In genomic region chr11:64284962-64285884, GRCh38 we compare ENCODE assay signal across 8 cellular contexts. TPM values are rescaled to one million over a fixed set of nuclear protein-coding genes. Genes with fewer than 3 reads are reported as not detected.
A peak's percentile ranks its signal among the peaks of the same experiment; 100 is the strongest.
DNase-seq lines count a peak whose midpoint lies in the region; ATAC-seq lines count a peak whose summit lies in the region.

GPR137 (plus strand) TSS chr11:64285848; CDS start chr11:64286525, 677 bp downstream.

- peaks cover 3 to 10% (median 7%) of the 10 kb centered on the region in 3 donors for H3K4me1 Mint-ChIP-seq in IgD-negative memory B cell
- peaks cover 14 to 22% of the 10 kb centered on the region in 2 donors for H3K4me1 Mint-ChIP-seq in natural killer cell treated with Interleukin-12 subunit alpha and Interleukin-12 subunit beta and Interleukin-15 and Interleukin-18, amount 100 ng/mL, for 72 hours (ENCODE audit: low read depth in 2 of 2)
- H3K4me1 Mint-ChIP-seq in stimulated activated naive CD8-positive, alpha-beta T cell treated with anti-CD3 and anti-CD28 coated beads, Interleukin-15, Interleukin-2, amounts not matched to agents 100 ng/mL and 50 ng/mL, for 24 hours (ENCODE audit: low read depth), result peaks cover 20% of the 10 kb centered on the region

- DNase-seq in DMS53 (lab: John Stamatoyannopoulos, UW), result peak; percentile 89
- DNase-seq in RPMI8226, result peak; percentile 95
- DNase-seq in activated T-helper 9 cell treated with anti-CD3 and anti-CD28 coated beads, Interleukin-2, amount 50 U/mL, for 16 hours (ENCODE audit: low read depth), result peak; percentile 85
- DNase-seq in fibroblast of peridontal ligament (ENCODE audit: extremely low read depth), result peak; percentile 55
- DNase-seq in natural killer cell treated with Interleukin-12 subunit alpha and Interleukin-12 subunit beta and Interleukin-15 and Interleukin-18, amount 100 ng/mL, for 72 hours (ENCODE audit: low spot score), result peak; percentile 93

- ATAC-seq in GM21576 (IDR thresholded peaks at IDR 0.05; ENCODE audit: unreplicated experiment), result peak; percentile 56
- peak; percentile 78 to 85 for ATAC-seq in natural killer cell treated with Interleukin-12 subunit alpha and Interleukin-12 subunit beta and Interleukin-15 and Interleukin-18, amount 100 ng/mL, for 72 hours

- no peaks in the 10 kb centered on the region for H3K27me3 Mint-ChIP-seq in IgD-negative memory B cell
- H3K27me3 Mint-ChIP-seq in natural killer cell treated with Interleukin-12 subunit alpha and Interleukin-12 subunit beta and Interleukin-15 and Interleukin-18, amount 100 ng/mL, for 72 hours, result no peaks in the 10 kb centered on the region
- no peaks in the 10 kb centered on the region for H3K27me3 Mint-ChIP-seq in stimulated activated naive CD8-positive, alpha-beta T cell treated with anti-CD3 and anti-CD28 coated beads, Interleukin-15, Interleukin-2, amounts not matched to agents 100 ng/mL and 50 ng/mL, for 24 hours

- H3K9me3 Mint-ChIP-seq in IgD-negative memory B cell, result no peaks in the 10 kb centered on the region
- H3K9me3 Mint-ChIP-seq in natural killer cell treated with Interleukin-12 subunit alpha and Interleukin-12 subunit beta and Interleukin-15 and Interleukin-18, amount 100 ng/mL, for 72 hours, result no peaks in the 10 kb centered on the region
- H3K9me3 Mint-ChIP-seq in stimulated activated naive CD8-positive, alpha-beta T cell treated with anti-CD3 and anti-CD28 coated beads, Interleukin-15, Interleukin-2, amounts not matched to agents 100 ng/mL and 50 ng/mL, for 24 hours, result no peaks in the 10 kb centered on the region

- peak within 1 kb of the TSS; percentile 99 to 100 (median 99) for H3K27ac Mint-ChIP-seq in IgD-negative memory B cell
- peak within 1 kb of the TSS; percentile 82 to 83 for H3K27ac Mint-ChIP-seq in natural killer cell treated with Interleukin-12 subunit alpha and Interleukin-12 subunit beta and Interleukin-15 and Interleukin-18, amount 100 ng/mL, for 72 hours
- H3K27ac Mint-ChIP-seq in stimulated activated naive CD8-positive, alpha-beta T cell treated with anti-CD3 and anti-CD28 coated beads, Interleukin-15, Interleukin-2, amounts not matched to agents 100 ng/mL and 50 ng/mL, for 24 hours, result peak within 1 kb of the TSS; percentile 89

- peaks cover 2% of the 10 kb centered on the region for H3K36me3 Mint-ChIP-seq in IgD-negative memory B cell
- H3K36me3 Mint-ChIP-seq in natural killer cell treated with Interleukin-12 subunit alpha and Interleukin-12 subunit beta and Interleukin-15 and Interleukin-18, amount 100 ng/mL, for 72 hours, result no peaks in the 10 kb centered on the region
- H3K36me3 Mint-ChIP-seq in stimulated activated naive CD8-positive, alpha-beta T cell treated with anti-CD3 and anti-CD28 coated beads, Interleukin-15, Interleukin-2, amounts not matched to agents 100 ng/mL and 50 ng/mL, for 24 hours (ENCODE audit: low read depth), result no peaks in the 10 kb centered on the region

- peak within 1 kb of the TSS; percentile 89 to 96 (median 95) for H3K4me3 Mint-ChIP-seq in IgD-negative memory B cell
- peak within 1 kb of the TSS; percentile 85 for H3K4me3 Mint-ChIP-seq in natural killer cell treated with Interleukin-12 subunit alpha and Interleukin-12 subunit beta and Interleukin-15 and Interleukin-18, amount 100 ng/mL, for 72 hours
- peak within 1 kb of the TSS; percentile 85 for H3K4me3 Mint-ChIP-seq in stimulated activated naive CD8-positive, alpha-beta T cell treated with anti-CD3 and anti-CD28 coated beads, Interleukin-15, Interleukin-2, amounts not matched to agents 100 ng/mL and 50 ng/mL, for 24 hours

RNA-seq across cellular contexts. Expression of gene GPR137, which starts in this region (rescaled TPM):
- 19.7 TPM for polyA plus RNA-seq in IgD-negative memory B cell
- 10 to 100 TPM; 40.9 to 62.7 TPM for total RNA-seq in natural killer cell treated with Interleukin-12 subunit alpha and Interleukin-12 subunit beta and Interleukin-15 and Interleukin-18, amount 100 ng/mL, for 72 hours

Comparison
In these comparisons a context has a peak if more than half of its experiments do, and no peak if none do; other contexts are left out.
1. Peak in every context shown above with its lines: DNase-seq and ATAC-seq.